Comparison of ENCODE assay signal across 8 cellular contexts in genomic region chr20:8020314-8021079, GRCh38. TPM values are rescaled to one million over a fixed set of nuclear protein-coding genes. Genes with fewer than 3 reads are reported as not detected.
A peak's percentile ranks its signal among the peaks of the same experiment; 100 is the strongest.
DNase-seq lines count a peak whose midpoint lies in the region; ATAC-seq lines count a peak whose summit lies in the region.

No MANE protein-coding gene starts in this region.

- DNase-seq in EH (ENCODE audit: low read depth) (peak; percentile 43), SK-MEL-5 (ENCODE audit: low read depth, low spot score) (peak; percentile 95), kidney tubule cell (ENCODE audit: low spot score) (peak; percentile 65), cardiac septum (ENCODE audit: low spot score) (no peak)
- no peak for DNase-seq in activated CD8-positive, alpha-beta memory T cell treated with anti-CD3 and anti-CD28 coated beads, Interleukin-2, amount 50 U/mL, for 48 hours
- DNase-seq in stimulated activated CD4-positive, alpha-beta T cell treated with anti-CD3 and anti-CD28 coated beads, Interleukin-12 subunit alpha, Interleukin-12 subunit beta, amount 100 ng/mL, for 4 hours, result no peak

- intact Hi-C loops in cardiac septum (cut with DNase I), result no loop called here

- in situ Hi-C loops in SK-MEL-5 (cut with HindIII; ENCODE audit: low pct_unique_long_range_greater_than_20kb, low sequenced_read_pairs), result no loop called here

- ATAC-seq in GM19397 (IDR thresholded peaks at IDR 0.05; ENCODE audit: unreplicated experiment) (peak; percentile 36), HG03457 (IDR thresholded peaks at IDR 0.05; ENCODE audit: unreplicated experiment) (peak; percentile 42)

RNA-seq across cellular contexts. Expression of gene TMX4, which starts 0.9 kb away (rescaled TPM):
- total RNA-seq in SK-MEL-5 (2014; rRNA removed; shearing (Covaris generic)), result 28.9 and 29.8 TPM in 2 replicates
- 43.3 and 57.7 TPM in 2 replicates for polyA plus RNA-seq in SK-MEL-5 (2015; cell fraction: cytosol; rRNA removed)
- polyA plus RNA-seq in SK-MEL-5 (2015; cell fraction: nucleus; rRNA removed), result 5.9 and 7.3 TPM in 2 replicates
- total RNA-seq in cardiac septum, result 91.1 TPM

Comparison
In these comparisons a context has a peak if more than half of its experiments do, and no peak if none do; other contexts are left out.
1. DNase-seq: peak in EH (single experiment), SK-MEL-5 (single experiment) and kidney tubule cell (single experiment); none in activated CD8-positive, alpha-beta memory T cell treated with anti-CD3 and anti-CD28 coated beads, Interleukin-2, amount 50 U/mL, for 48 hours (single experiment), stimulated activated CD4-positive, alpha-beta T cell treated with anti-CD3 and anti-CD28 coated beads, Interleukin-12 subunit alpha, Interleukin-12 subunit beta, amount 100 ng/mL, for 4 hours (single experiment) and cardiac septum (single experiment).